ENCODE assay signal across 1 cellular context in the genomic region with DNA sequence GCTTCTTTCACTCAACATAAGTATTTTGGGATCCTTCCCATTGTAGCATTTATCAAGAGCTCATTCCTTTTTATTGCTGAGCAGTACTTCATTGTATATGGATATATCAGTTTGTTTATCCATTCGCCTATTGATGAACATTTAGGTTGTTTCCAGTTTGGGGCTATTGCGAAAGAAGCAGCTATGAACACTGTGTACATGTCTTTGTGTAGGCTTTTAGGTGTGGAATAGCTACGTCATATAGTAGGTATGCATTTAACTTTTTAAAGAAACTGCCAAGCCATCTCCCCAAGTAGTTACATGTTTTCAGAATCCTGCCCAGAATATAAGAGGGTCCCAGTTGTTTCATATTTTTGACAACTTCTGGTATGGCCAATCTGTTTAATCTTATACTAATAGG.
TF ChIP-seq lines count a peak whose summit lies in the region.

No MANE protein-coding gene starts in this region.

TF ChIP-seq in H1, 55 proteins besides CTCF, POLR2A, EP300 and RAD21:
- TF ChIP-seq SAP30 (IDR thresholded peaks at IDR 0.05; ENCODE audit: insufficient read depth, insufficient replicate concordance, low read length) (no peak), SP2 (IDR thresholded peaks at IDR 0.05; ENCODE audit: low read length) (no peak), KDM5A (IDR thresholded peaks at IDR 0.05; ENCODE audit: low read length) (no peak), POLR2AphosphoS5 (IDR thresholded peaks at IDR 0.05; ENCODE audit: low read depth, low read length) (no peak), CEBPB (IDR thresholded peaks at IDR 0.05; ENCODE audit: low read depth, low read length) (peak; percentile 42; the same call in 1 of the 2 replicates)
- TF ChIP-seq, protein P1, sequence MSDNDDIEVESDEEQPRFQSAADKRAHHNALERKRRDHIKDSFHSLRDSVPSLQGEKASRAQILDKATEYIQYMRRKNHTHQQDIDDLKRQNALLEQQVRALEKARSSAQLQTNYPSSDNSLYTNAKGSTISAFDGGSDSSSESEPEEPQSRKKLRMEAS (IDR thresholded peaks at IDR 0.05) = no peak
- TF ChIP-seq, protein P2, sequence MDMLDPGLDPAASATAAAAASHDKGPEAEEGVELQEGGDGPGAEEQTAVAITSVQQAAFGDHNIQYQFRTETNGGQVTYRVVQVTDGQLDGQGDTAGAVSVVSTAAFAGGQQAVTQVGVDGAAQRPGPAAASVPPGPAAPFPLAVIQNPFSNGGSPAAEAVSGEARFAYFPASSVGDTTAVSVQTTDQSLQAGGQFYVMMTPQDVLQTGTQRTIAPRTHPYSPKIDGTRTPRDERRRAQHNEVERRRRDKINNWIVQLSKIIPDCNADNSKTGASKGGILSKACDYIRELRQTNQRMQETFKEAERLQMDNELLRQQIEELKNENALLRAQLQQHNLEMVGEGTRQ (IDR thresholded peaks at IDR 0.05; ENCODE audit: low read length) = no peak
TF ChIP-seq in H1: peak in this region for 1.
